Comparison of ENCODE assay signal across 1 cellular context in the genomic region with DNA sequence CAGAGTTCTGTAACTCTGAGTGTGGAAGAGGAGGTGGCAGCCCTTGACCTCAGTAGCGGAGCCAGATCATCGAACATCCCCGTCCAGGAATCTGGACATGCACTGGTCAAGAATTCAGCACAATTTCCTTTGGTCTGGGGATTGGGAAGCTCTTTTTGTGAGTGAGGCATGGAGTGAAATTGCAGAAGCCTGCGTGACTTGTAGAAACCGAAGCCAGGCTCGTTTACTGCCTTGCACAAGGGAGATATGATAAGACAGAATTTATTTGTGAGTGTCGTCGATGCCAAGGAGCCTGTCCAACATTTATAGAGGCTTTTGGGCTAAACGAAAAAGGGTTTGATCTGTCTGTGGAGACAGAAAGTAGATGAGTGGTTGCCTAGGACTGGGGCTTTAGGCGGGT.
TF ChIP-seq lines count a peak whose summit lies in the region.

No MANE protein-coding gene starts in this region.

TF ChIP-seq in K562, 482 proteins besides CTCF, POLR2A, EP300 and RAD21:
- TF ChIP-seq NFE2 (IDR thresholded peaks at IDR 0.05; ENCODE audit: low read depth), result 0 out of 2 replicates have a peak, but pooled peaks have one; percentile 12
- no peak for TF ChIP-seq PRMT5 (CRISPR knock-in tag; IDR thresholded peaks at IDR 0.05)
